ENCODE assay signal across 1 cellular context in genomic region chr17:35749560-35750412, GRCh38.
TF ChIP-seq lines count a peak whose summit lies in the region.

No MANE protein-coding gene starts in this region.

TF ChIP-seq in HepG2, 621 proteins besides CTCF, POLR2A, EP300 and RAD21:
- TF ChIP-seq TAF1 (CRISPR knock-in tag; IDR thresholded peaks at IDR 0.05), result no peak
- peak; percentile 19; the same call in 1 of the 2 replicates for TF ChIP-seq MYC (CRISPR knock-in tag; IDR thresholded peaks at IDR 0.05; ENCODE audit: borderline replicate concordance)
- peak; percentile 31 for TF ChIP-seq HNRNPLL (IDR thresholded peaks at IDR 0.05; ENCODE audit: low read depth, low read length, poor library complexity, severe bottlenecking)
- peak; percentile 38 for TF ChIP-seq ZNF687 (CRISPR knock-in tag; IDR thresholded peaks at IDR 0.05)
- TF ChIP-seq ZNF768 (CRISPR knock-in tag; IDR thresholded peaks at IDR 0.05), result peak; percentile 19; the same call in 1 of the 2 replicates
- TF ChIP-seq ZNF432 (CRISPR knock-in tag; IDR thresholded peaks at IDR 0.05; ENCODE audit: borderline replicate concordance), result no peak
- TF ChIP-seq SALL1 (CRISPR knock-in tag; IDR thresholded peaks at IDR 0.05), result peak; percentile 17; the same call in 1 of the 2 replicates
